In genomic region chr1:216051071-216051470, GRCh38 we compare ENCODE assay signal across 7 cellular contexts.
"Had no signal": no experiment of that assay in that cellular context is flagged by ENCODE, and none has a peak within 500 bp of the region (broad histone marks: within the 10 kb centered on the region; RNA-seq: fewer than 3 reads in every experiment).

No MANE protein-coding gene starts in this region.

- DNase-seq: GDM1, GF-D8 had no signal

- ATAC-seq: GM12878 had no signal

- H3K4me3 ChIP-seq: GM12878 had no signal

- FAIRE-seq: G401.6, GM12878, GM12891, GM12892, GM18507 had no signal
